Comparison of ENCODE assay signal across 22 cellular contexts in the genomic region with DNA sequence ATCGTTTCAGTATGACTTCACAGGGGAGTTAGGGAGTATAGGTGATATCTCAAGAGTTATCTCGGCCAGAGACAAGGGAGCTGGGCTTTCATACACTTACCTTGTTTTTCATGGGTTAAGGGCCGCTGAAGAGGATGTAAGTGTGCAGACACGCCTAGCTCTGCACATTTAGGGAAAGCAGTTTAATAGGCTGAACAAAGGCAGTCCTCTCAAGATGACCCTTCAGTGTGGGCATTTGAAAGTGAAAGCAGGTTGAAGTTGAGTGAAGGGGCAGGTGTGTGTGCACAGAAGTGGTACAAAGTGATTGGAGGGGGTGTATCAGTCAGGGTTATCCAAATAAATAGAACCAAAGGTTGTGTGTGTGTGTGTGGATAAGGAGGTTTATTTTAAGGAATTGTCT. TPM values are rescaled to one million over a fixed set of nuclear protein-coding genes. Genes with fewer than 3 reads are reported as not detected.
A peak's percentile ranks its signal among the peaks of the same experiment; 100 is the strongest.
DNase-seq lines count a peak whose midpoint lies in the region; ATAC-seq and TF ChIP-seq lines count a peak whose summit lies in the region.
"Had no signal": no experiment of that assay in that cellular context is flagged by ENCODE, and none has a peak within 500 bp of the region (broad histone marks: within the 10 kb centered on the region; RNA-seq: fewer than 3 reads in every experiment).

No MANE protein-coding gene starts in this region.

- WGBS in gastroesophageal sphincter (ENCODE audit: low coverage in 1 of 2), 2 donors = 46% methylated on average over 3 of the region's 4 CpGs; no CpG with 5 or more reads in 1 of the 2 donors
- WGBS in upper lobe of left lung, 2 donors = 53 to 63% methylated on average over 4 of the region's 4 CpGs
- WGBS in body of pancreas, 2 donors = 74 to 77% methylated on average over 4 of the region's 4 CpGs

- H3K9me3 ChIP-seq in gastroesophageal sphincter = peaks cover 0 to 22% (median 0%) of the 10 kb centered on the region in 3 donors
- H3K9me3 ChIP-seq in upper lobe of left lung = peaks cover 0 to 8% (median 6%) of the 10 kb centered on the region in 4 donors
- H3K9me3 ChIP-seq in body of pancreas = no peaks in the 10 kb centered on the region
- H3K9me3 ChIP-seq: neutrophil had no signal

- intact Hi-C loops in body of pancreas (cut with DNase I) = no loop called here

- TF ChIP-seq EP300 in gastroesophageal sphincter (IDR thresholded peaks at IDR 0.05) (no peak), upper lobe of left lung (IDR thresholded peaks at IDR 0.05) (no peak)

- TF ChIP-seq CTCF in gastroesophageal sphincter (IDR thresholded peaks at IDR 0.05) (no peak), upper lobe of left lung (IDR thresholded peaks at IDR 0.05) (no peak), body of pancreas (IDR thresholded peaks at IDR 0.05) (no peak)

- H3K27me3 ChIP-seq in gastroesophageal sphincter (no peaks in the 10 kb centered on the region), upper lobe of left lung (no peaks in the 10 kb centered on the region), body of pancreas (no peaks in the 10 kb centered on the region)

- no peak for TF ChIP-seq POLR2A in gastroesophageal sphincter (IDR thresholded peaks at IDR 0.05)
- TF ChIP-seq POLR2A in upper lobe of left lung (IDR thresholded peaks at IDR 0.05) = no peak
- no peak for TF ChIP-seq POLR2A in body of pancreas (IDR thresholded peaks at IDR 0.05)

- H3K4me3 ChIP-seq in gastroesophageal sphincter = no peak overlapping the region
- H3K4me3 ChIP-seq in upper lobe of left lung = peak overlapping the region in 3 of 4 donors; percentile 2 to 54 (median 17)
- no peak overlapping the region for H3K4me3 ChIP-seq in body of pancreas
- H3K4me3 ChIP-seq: A549, thoracic aorta had no signal

- DNase-seq in NCI-H2107 treated with DMSO at 0.1 percent for 48 hours (lab: John Stamatoyannopoulos, UW; ENCODE audit: unreplicated experiment) = peak; percentile 19
- no peak for DNase-seq in NCI-H2107 (lab: John Stamatoyannopoulos, UW)
- peak; percentile 66 for DNase-seq in NCI-H345 (lab: John Stamatoyannopoulos, UW)
- peak in 1 of 2 donors; percentile 31 for DNase-seq in upper lobe of left lung
- DNase-seq in NCI-H82 treated with DMSO at 0.1 percent for 48 hours (lab: John Stamatoyannopoulos, UW; ENCODE audit: unreplicated experiment) = no peak
- no peak for DNase-seq in body of pancreas
- no peak for DNase-seq in SW 1271 (lab: John Stamatoyannopoulos, UW)
- DNase-seq: activated CD4-positive, alpha-beta T cell treated with anti-CD3 and anti-CD28 coated beads for 36 hours; activated naive CD4-positive, alpha-beta T cell treated with Interleukin-2 at 50 U/mL for 16 hours; anterior cingulate cortex; endodermal cell; kidney glomerular epithelial cell; NCI-H2081; NK-92 treated with Interleukin-12 subunit alpha and Interleukin-12 subunit beta, amount 100 ng/mL, for 24 hours; RPMI8226; stimulated activated CD4-positive, alpha-beta T cell treated with anti-CD3 and anti-CD28 coated beads, Interleukin-15, amount 100 ng/mL, for 24 hours had no signal

- no peaks in the 10 kb centered on the region for H3K36me3 ChIP-seq in gastroesophageal sphincter
- no peaks in the 10 kb centered on the region for H3K36me3 ChIP-seq in upper lobe of left lung
- H3K36me3 ChIP-seq in body of pancreas (replicated peaks in 1 of 2; ENCODE audit: insufficient read depth in 1 of 2, low read depth in 2 of 2) = no peaks in the 10 kb centered on the region
- H3K36me3 ChIP-seq: neutrophil, thoracic aorta had no signal

- peak overlapping the region in 3 of 4 donors; percentile 35 to 87 (median 82) for H3K27ac ChIP-seq in gastroesophageal sphincter
- H3K27ac ChIP-seq in upper lobe of left lung = peak overlapping the region in 3 of 4 donors; percentile 46 to 49 (median 48)
- H3K27ac ChIP-seq in body of pancreas = no peak overlapping the region
- H3K27ac ChIP-seq: A549, C4-2B, neutrophil, thoracic aorta had no signal

- ATAC-seq in gastroesophageal sphincter (no peak), upper lobe of left lung (ENCODE audit: low FRiP score in 2 of 2) (peak in 1 of 2 donors; percentile 38), body of pancreas (no peak)
- ATAC-seq: A549; activated CD4-positive, alpha-beta T cell treated with anti-CD3 and anti-CD28 coated beads for 36 hours; stimulated activated effector memory CD8-positive, alpha-beta T cell treated with anti-CD3 and anti-CD28 coated beads, Interleukin-12 subunit alpha, Interleukin-12 subunit beta, amount 100 ng/mL, for 72 hours had no signal

- H3K4me1 ChIP-seq in gastroesophageal sphincter (peaks cover 0 to 24% (median 8%) of the 10 kb centered on the region in 3 donors), upper lobe of left lung (peaks cover 4 to 16% (median 9%) of the 10 kb centered on the region in 4 donors), body of pancreas (peaks cover 13% of the 10 kb centered on the region)
- H3K4me1 ChIP-seq: A549 had no signal

RNA-seq across cellular contexts. Expression of a gene that starts 33.1 kb away (rescaled TPM):
- 10 to 100 TPM; 17.7 to 39.7 (median 26.6) TPM for total RNA-seq in gastroesophageal sphincter
- 10 to 100 TPM in 4 of 6 donors, 1 to 10 TPM in 2; 3.8 to 32.7 (median 23.9) TPM for total RNA-seq in upper lobe of left lung
- 1 to 10 TPM; 3.3 to 5.7 TPM for total RNA-seq in body of pancreas

Comparison
In these comparisons a context has a peak if more than half of its experiments do, and no peak if none do; other contexts are left out.
1. DNase-seq: peak in NCI-H2107 treated with DMSO at 0.1 percent for 48 hours (single experiment) and NCI-H345 (single experiment); none in NCI-H2107 (single experiment), NCI-H82 treated with DMSO at 0.1 percent for 48 hours (single experiment), body of pancreas (0 of 4) and SW 1271 (0 of 2).
2. H3K27ac ChIP-seq: peak in gastroesophageal sphincter (3 of 4) and upper lobe of left lung (3 of 4); none in body of pancreas (0 of 4).
3. H3K4me3 ChIP-seq: peak in upper lobe of left lung (3 of 4); none in gastroesophageal sphincter (0 of 2) and body of pancreas (0 of 2).